Comparison of ENCODE assay signal across 16 cellular contexts in genomic region chr14:95490127-95490526, GRCh38. TPM values are rescaled to one million over a fixed set of nuclear protein-coding genes. Genes with fewer than 3 reads are reported as not detected.
A peak's percentile ranks its signal among the peaks of the same experiment; 100 is the strongest.
DNase-seq lines count a peak whose midpoint lies in the region; ATAC-seq and TF ChIP-seq lines count a peak whose summit lies in the region.
"Had no signal": no experiment of that assay in that cellular context is flagged by ENCODE, and none has a peak within 500 bp of the region (broad histone marks: within the 10 kb centered on the region; RNA-seq: fewer than 3 reads in every experiment).

No MANE protein-coding gene starts in this region.

- H3K27me3 ChIP-seq in left ventricle myocardium inferior (ENCODE audit: low read depth) = no peaks in the 10 kb centered on the region
- no peaks in the 10 kb centered on the region for H3K27me3 ChIP-seq in heart left ventricle
- no peaks in the 10 kb centered on the region for H3K27me3 ChIP-seq in uterus

- H3K27ac ChIP-seq in left ventricle myocardium inferior (replicated peaks) (peak overlapping the region; percentile 72), heart left ventricle (peak overlapping the region in 6 of 12 donors; percentile 4 to 57 (median 17)), coronary artery (peak overlapping the region; percentile 70 to 78), uterus (peak overlapping the region; percentile 9 to 68)
- H3K27ac ChIP-seq: C4-2B had no signal

- H3K9me3 Mint-ChIP-seq in osteocyte (ENCODE audit: unreplicated experiment) = peaks cover 6% of the 10 kb centered on the region

- H3K27ac Mint-ChIP-seq in osteocyte (ENCODE audit: unreplicated experiment) = peak overlapping the region; percentile 92
- H3K27ac Mint-ChIP-seq: activated CD4-positive, alpha-beta T cell treated with anti-CD3 and anti-CD28 coated beads for 36 hours had no signal

- no peak overlapping the region for H3K4me3 ChIP-seq in left ventricle myocardium inferior
- H3K4me3 ChIP-seq in heart left ventricle = no peak overlapping the region
- peak overlapping the region; percentile 14 for H3K4me3 ChIP-seq in coronary artery
- no peak overlapping the region for H3K4me3 ChIP-seq in uterus

- peaks cover 56% of the 10 kb centered on the region for H3K4me1 ChIP-seq in left ventricle myocardium inferior
- H3K4me1 ChIP-seq in heart left ventricle = peaks cover 0 to 51% (median 24%) of the 10 kb centered on the region in 12 donors
- H3K4me1 ChIP-seq in uterus = peaks cover 8 to 10% of the 10 kb centered on the region in 2 donors

- peaks cover 85% of the 10 kb centered on the region for H3K4me1 Mint-ChIP-seq in osteocyte (ENCODE audit: unreplicated experiment)

- TF ChIP-seq CTCF in left ventricle myocardium inferior (IDR thresholded peaks at IDR 0.05; ENCODE audit: borderline replicate concordance) = no peak
- no peak for TF ChIP-seq CTCF in heart left ventricle (IDR thresholded peaks at IDR 0.05)
- TF ChIP-seq CTCF in coronary artery (IDR thresholded peaks at IDR 0.05) = no peak
- TF ChIP-seq CTCF in osteocyte (IDR thresholded peaks at IDR 0.05) = no peak
- no peak for TF ChIP-seq CTCF in uterus (IDR thresholded peaks at IDR 0.05)
- TF ChIP-seq CTCF in GM20000 (IDR thresholded peaks at IDR 0.05; ENCODE audit: extremely low read depth, missing control alignments) = no peak

- no peak for TF ChIP-seq POLR2A in heart left ventricle (IDR thresholded peaks at IDR 0.05)
- TF ChIP-seq POLR2A in uterus (IDR thresholded peaks at IDR 0.05) = no peak

- peaks cover 39% of the 10 kb centered on the region for H3K36me3 Mint-ChIP-seq in osteocyte (ENCODE audit: unreplicated experiment)

- H3K36me3 ChIP-seq in left ventricle myocardium inferior = no peaks in the 10 kb centered on the region
- H3K36me3 ChIP-seq in heart left ventricle = peaks cover 0 to 8% (median 0%) of the 10 kb centered on the region in 9 donors
- no peaks in the 10 kb centered on the region for H3K36me3 ChIP-seq in uterus

- H3K4me3 Mint-ChIP-seq in osteocyte (ENCODE audit: unreplicated experiment) = no peak overlapping the region
- H3K4me3 Mint-ChIP-seq: activated CD4-positive, alpha-beta T cell treated with anti-CD3 and anti-CD28 coated beads for 36 hours had no signal

- no peaks in the 10 kb centered on the region for H3K9me3 ChIP-seq in left ventricle myocardium inferior (replicated peaks)
- no peaks in the 10 kb centered on the region for H3K9me3 ChIP-seq in heart left ventricle
- H3K9me3 ChIP-seq in uterus = no peaks in the 10 kb centered on the region

- 93 to 95% (median 95%) methylated on average over 5 of the region's 5 CpGs for WGBS in heart left ventricle, 4 donors

- no peaks in the 10 kb centered on the region for H3K27me3 Mint-ChIP-seq in osteocyte (ENCODE audit: unreplicated experiment)
- H3K27me3 Mint-ChIP-seq: activated CD4-positive, alpha-beta T cell treated with anti-CD3 and anti-CD28 coated beads for 36 hours had no signal

- no peak for ATAC-seq in heart left ventricle
- ATAC-seq: activated CD4-positive, alpha-beta T cell treated with anti-CD3 and anti-CD28 coated beads for 36 hours had no signal

- DNase-seq in left ventricle myocardium inferior = no peak
- DNase-seq in heart left ventricle = no peak
- no peak for DNase-seq in coronary artery (ENCODE audit: low spot score)
- DNase-seq in osteocyte (ENCODE audit: extremely low spot score, unreplicated experiment) = no peak
- DNase-seq in uterus = no peak
- DNase-seq in cerebellar cortex (ENCODE audit: low spot score) = no peak
- no peak for DNase-seq in GM20000 (ENCODE audit: low spot score)
- no peak for DNase-seq in middle frontal gyrus (ENCODE audit: extremely low spot score, low spot score)
- DNase-seq: activated CD4-positive, alpha-beta T cell treated with anti-CD3 and anti-CD28 coated beads for 36 hours; activated gamma-delta T cell treated with Interleukin-2 at 50 U/mL for 16 hours; foreskin fibroblast; NCI-H1694; NCI-H226; NK-92 treated with Interleukin-12 subunit alpha and Interleukin-12 subunit beta, amount 100 ng/mL, for 24 hours; RPMI8226 had no signal

- intact Hi-C loops in left ventricle myocardium inferior (cut with micrococcal nuclease) (no loop called here), heart left ventricle (cut with DNase I) (no loop called here), uterus (cut with DNase I; ENCODE audit: low total_unique reads) (no loop called here)

RNA-seq across cellular contexts. Expression of gene SYNE3, which starts 26.3 kb away (rescaled TPM):
- 11.3 TPM for total RNA-seq in left ventricle myocardium inferior
- 10 to 100 TPM in 5 of 9 donors, 1 to 10 TPM in 4; 6.2 to 16.9 (median 10.3) TPM for total RNA-seq in heart left ventricle
- 1 to 10 TPM; 3.1 to 3.9 TPM for polyA plus RNA-seq in heart left ventricle
- 105 and 114 TPM in 2 replicates for total RNA-seq in osteocyte
- total RNA-seq in uterus = 10 to 100 TPM in 2 of 4 donors, 1 to 10 TPM in 2; 4.9 to 36.1 (median 15.2) TPM

RNA-seq across cellular contexts. Expression of gene GLRX5, which starts 44.7 kb away (rescaled TPM):
- total RNA-seq in left ventricle myocardium inferior = 85.0 TPM
- 100 to 1,000 TPM in 1 of 9 donors, 10 to 100 TPM in 8; 60.8 to 113 (median 78.5) TPM for total RNA-seq in heart left ventricle
- polyA plus RNA-seq in heart left ventricle = 10 to 100 TPM; 64.4 to 98.3 TPM
- total RNA-seq in osteocyte = 53.1 and 55.1 TPM in 2 replicates
- total RNA-seq in uterus = 10 to 100 TPM in 3 of 4 donors, 1 to 10 TPM in 1; 5.9 to 40.3 (median 23.7) TPM
